In the genomic region with DNA sequence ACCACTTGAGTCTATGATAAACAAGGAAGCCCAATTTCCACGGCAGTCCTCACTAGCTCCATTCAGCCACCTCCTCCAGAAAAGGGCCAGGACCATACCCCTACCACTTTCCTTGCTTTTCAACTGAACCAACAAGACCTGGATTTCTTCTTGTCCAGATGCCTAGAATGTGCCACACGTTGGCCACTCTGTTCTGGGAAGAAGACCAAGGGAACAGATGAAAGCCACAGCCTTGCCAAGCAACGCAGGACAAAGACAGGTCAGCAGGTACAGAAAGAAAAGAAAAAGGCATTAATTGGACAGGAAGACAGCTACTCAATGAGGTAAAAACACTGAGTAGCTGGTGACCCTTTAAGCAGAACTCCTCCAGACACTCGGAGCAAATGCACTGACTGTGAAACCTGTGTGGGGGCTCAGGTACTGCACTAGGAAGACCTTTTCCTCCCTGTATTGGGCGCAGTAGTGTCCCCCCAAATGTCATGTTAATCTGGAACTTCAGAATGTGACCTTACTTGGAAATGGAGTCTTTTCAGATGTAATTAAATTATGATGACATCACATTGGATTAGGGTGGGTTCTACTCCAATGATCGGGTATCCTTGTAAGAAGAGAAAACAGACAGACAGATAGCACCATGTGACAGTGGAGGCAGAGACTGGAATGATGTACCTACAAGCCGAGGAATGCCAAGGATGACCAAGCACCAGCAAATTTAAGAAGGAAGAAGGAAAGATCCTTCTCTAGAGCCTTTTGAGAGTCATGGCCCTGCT, we compare ENCODE assay signal across 23 cellular contexts. TPM values are rescaled to one million over a fixed set of nuclear protein-coding genes. Genes with fewer than 3 reads are reported as not detected.
A peak's percentile ranks its signal among the peaks of the same experiment; 100 is the strongest.
DNase-seq lines count a peak whose midpoint lies in the region; ATAC-seq, FAIRE-seq and TF ChIP-seq lines count a peak whose summit lies in the region.
"Had no signal": no experiment of that assay in that cellular context is flagged by ENCODE, and none has a peak within 500 bp of the region (broad histone marks: within the 10 kb centered on the region; RNA-seq: fewer than 3 reads in every experiment).

No MANE protein-coding gene starts in this region.

- peaks cover 7% of the 10 kb centered on the region for H3K4me1 Mint-ChIP-seq in activated CD4-positive, alpha-beta memory T cell treated with anti-CD3 and anti-CD28 coated beads, Interleukin-2, amount 10 ng/mL, durations not matched to agents 7 days and 5 days

- H2BK120ac ChIP-seq in H1 (replicated peaks; ENCODE audit: low read depth, low read length): no peak overlapping the region

- H2BK5ac ChIP-seq in H1 (ENCODE audit: low read depth, low read length): no peak overlapping the region

- no peak overlapping the region for H3K4ac ChIP-seq in H1 (replicated peaks; ENCODE audit: insufficient read length, low read depth, low read length)

- no peak overlapping the region for H3K27ac ChIP-seq in BLaER1
- H3K27ac ChIP-seq in HEK293 (ENCODE audit: extremely low read depth, low read depth, low read length): no peak overlapping the region
- no peak overlapping the region for H3K27ac ChIP-seq in H1 (ENCODE audit: low read depth, low read length)
- H3K27ac ChIP-seq: cardiac muscle cell, parathyroid adenoma, SK-N-MC had no signal

- H3K27me3 ChIP-seq in BLaER1 (peaks cover 57% of the 10 kb centered on the region), H1 (replicated peaks in 1 of 4; ENCODE audit: control insufficient read depth in 3 of 4, extremely low read depth in 1 of 4, insufficient read depth in 3 of 4, low read length in 3 of 4) (no peaks in the 10 kb centered on the region)
- H3K27me3 ChIP-seq: cardiac muscle cell had no signal

- no peak overlapping the region for H4K5ac ChIP-seq in H1 (ENCODE audit: insufficient read length, low read depth, low read length)

- H3K9me3 Mint-ChIP-seq in activated CD4-positive, alpha-beta memory T cell treated with anti-CD3 and anti-CD28 coated beads, Interleukin-2, amount 10 ng/mL, durations not matched to agents 7 days and 5 days: no peaks in the 10 kb centered on the region
- H3K9me3 Mint-ChIP-seq: activated T-helper 2 cell treated with anti-CD3 and anti-CD28 coated beads, Interferon-gamma antibody, Interleukin-2, Interleukin-4, amounts not matched to agents 10 μg/mL and 5 μg/mL and 100 μg/mL, durations not matched to agents 14 hours and 24 hours and 36 hours had no signal

- TF ChIP-seq EP300 in H1 (IDR thresholded peaks at IDR 0.05; ENCODE audit: borderline replicate concordance in 1 of 2, low read depth in 2 of 2, low read length in 2 of 2): no peak

- peaks cover 23% of the 10 kb centered on the region for H3K79me1 ChIP-seq in H1 (ENCODE audit: low read depth, low read length)

- H3K4me3 ChIP-seq in BLaER1 (no peak overlapping the region), HEK293 (ENCODE audit: low read depth, low read length) (no peak overlapping the region), H1 (ENCODE audit: extremely low read depth in 1 of 4, insufficient read depth in 2 of 4, low read depth in 3 of 4, low read length in 4 of 4) (peak overlapping the region in 3 of 4 experiments; percentile 87 to 93 (median 93); a peak in 6 of 8 replicates)

- H3K9ac ChIP-seq in BLaER1: no peak overlapping the region
- no peak overlapping the region; a peak in 1 of 7 replicates for H3K9ac ChIP-seq in H1 (replicated peaks in 1 of 4; ENCODE audit: extremely low read depth in 1 of 4, low read depth in 3 of 4, low read length in 3 of 4)
- H3K9ac ChIP-seq: parathyroid adenoma had no signal

- WGBS in H1 (ENCODE audit: extremely low coverage in 1 of 2, insufficient coverage in 1 of 2, insufficient read length in 1 of 2, insufficient replicate concordance in 2 of 2, low coverage in 1 of 2, low lambda C conversion rate in 2 of 2, missing lambda C conversion rate in 1 of 2), 2 experiments: 89% methylated on average over 7 of the region's 7 CpGs; no CpG with 5 or more reads in 1 of the 2 experiments

- H3K4me2 ChIP-seq in BLaER1 (peak overlapping the region; percentile 85; the same call in 1 of the 2 replicates), H1 (ENCODE audit: insufficient read depth in 1 of 2, low read depth in 2 of 2, low read length in 2 of 2) (peak overlapping the region; percentile 90 to 96)

- H3K36me3 Mint-ChIP-seq in activated CD4-positive, alpha-beta memory T cell treated with anti-CD3 and anti-CD28 coated beads, Interleukin-2, amount 10 ng/mL, durations not matched to agents 7 days and 5 days (ENCODE audit: low read depth): no peaks in the 10 kb centered on the region

- H3K56ac ChIP-seq in H1 (replicated peaks; ENCODE audit: insufficient read length, low read depth, low read length): no peak overlapping the region

- H3K4me3 Mint-ChIP-seq in activated CD4-positive, alpha-beta memory T cell treated with anti-CD3 and anti-CD28 coated beads, Interleukin-2, amount 10 ng/mL, durations not matched to agents 7 days and 5 days: no peak overlapping the region

- H2AK5ac ChIP-seq in H1 (ENCODE audit: low read depth, low read length): no peak overlapping the region

- H3K23me2 ChIP-seq in H1 (ENCODE audit: low read depth, low read length): peaks cover 5% of the 10 kb centered on the region; the same call in 1 of the 2 replicates

- no peaks in the 10 kb centered on the region for H3K9me3 ChIP-seq in BLaER1
- no peaks in the 10 kb centered on the region for H3K9me3 ChIP-seq in HEK293 (ENCODE audit: control insufficient read depth, insufficient read depth, low read depth, low read length)
- no peaks in the 10 kb centered on the region for H3K9me3 ChIP-seq in H1 (ENCODE audit: insufficient read depth in 2 of 2, low read depth in 1 of 2, low read length in 1 of 2)
- H3K9me3 ChIP-seq: heart left ventricle had no signal

- no peak for TF ChIP-seq CTCF in HEK293 (tag by site-specific recombination; IDR thresholded peaks at IDR 0.05)
- TF ChIP-seq CTCF in H1 (IDR thresholded peaks at IDR 0.05; ENCODE audit: control extremely low read depth in 1 of 3, insufficient read depth in 1 of 3, low read depth in 1 of 3, low read length in 3 of 3): no peak

- peak overlapping the region; percentile 25; the same call in 1 of the 2 replicates for H2BK20ac ChIP-seq in H1 (ENCODE audit: low read length)

- no peak overlapping the region for H3K23ac ChIP-seq in H1 (ENCODE audit: insufficient read length)

- H2BK15ac ChIP-seq in H1 (ENCODE audit: low read length): no peak overlapping the region; the same call in 1 of the 2 replicates

- H2AFZ ChIP-seq in H1 (ENCODE audit: low read length): no peak overlapping the region
- H2AFZ ChIP-seq: parathyroid adenoma had no signal

- peaks cover 7% of the 10 kb centered on the region; the same call in 1 of the 2 replicates for H3K36me3 ChIP-seq in BLaER1
- H3K36me3 ChIP-seq in HEK293 (ENCODE audit: control insufficient read depth in 2 of 2, insufficient read depth in 1 of 2, low read length in 2 of 2): no peaks in the 10 kb centered on the region
- peaks cover 4 to 32% (median 9%) of the 10 kb centered on the region in 4 experiments; a peak in 7 of 8 replicates for H3K36me3 ChIP-seq in H1 (ENCODE audit: control insufficient read depth in 2 of 4, insufficient read depth in 4 of 4, low read length in 3 of 4)
- H3K36me3 ChIP-seq: cardiac muscle cell had no signal

- peaks cover 22% of the 10 kb centered on the region; the same call in 1 of the 2 replicates for H3K4me1 ChIP-seq in BLaER1
- H3K4me1 ChIP-seq in HEK293 (ENCODE audit: control insufficient read depth, insufficient read depth, low read length): no peaks in the 10 kb centered on the region; the same call in 1 of the 2 replicates
- peaks cover 4 to 7% (median 5%) of the 10 kb centered on the region in 4 experiments; a peak in 5 of 7 replicates for H3K4me1 ChIP-seq in H1 (replicated peaks in 1 of 4; ENCODE audit: control insufficient read depth in 3 of 4, insufficient read depth in 4 of 4, low read length in 3 of 4)
- H3K4me1 ChIP-seq: parathyroid adenoma had no signal

- no peak overlapping the region for H4K8ac ChIP-seq in H1 (ENCODE audit: extremely low read depth, insufficient read depth, low read length)

- H3K27me3 Mint-ChIP-seq in activated CD4-positive, alpha-beta memory T cell treated with anti-CD3 and anti-CD28 coated beads, Interleukin-2, amount 10 ng/mL, durations not matched to agents 7 days and 5 days: peaks cover 57% of the 10 kb centered on the region

- H3K14ac ChIP-seq in H1 (ENCODE audit: insufficient read length): no peak overlapping the region

- FAIRE-seq in H1 (lab: Jason Lieb, UNC): no peak
- FAIRE-seq: GM19239, kidney had no signal

- DNase-seq in H1 (ENCODE audit: low read depth in 1 of 2, low spot score in 2 of 2) (no peak), midbrain (lab: John Stamatoyannopoulos, UW) (peak; percentile 14)
- DNase-seq in activated CD4-positive, alpha-beta memory T cell treated with anti-CD3 and anti-CD28 coated beads, Interleukin-2, amount 10 ng/mL, durations not matched to agents 7 days and 5 days: no peak
- no peak for DNase-seq in activated T-cell treated with anti-CD3 and anti-CD28 coated beads, Interleukin-2, amount 50 U/mL, for 1 hour
- DNase-seq: effector CD4-positive, alpha-beta T cell; EL; HCEC 1CT; heart left ventricle; KG1; kidney; NCI-H1105 treated with DMSO at 0.1 percent for 48 hours; NCI-H2171; T-helper 9 cell had no signal

- TF ChIP-seq POLR2A in H1 (IDR thresholded peaks at IDR 0.05; ENCODE audit: control extremely low read depth in 1 of 2, low read depth in 2 of 2, low read length in 2 of 2): no peak

- peaks cover 21 to 67% of the 10 kb centered on the region in 2 experiments for H3K79me2 ChIP-seq in H1 (ENCODE audit: control insufficient read depth in 1 of 2, insufficient read depth in 2 of 2, low read length in 2 of 2)
- H3K79me2 ChIP-seq: parathyroid adenoma had no signal

- no peak for TF ChIP-seq RAD21 in H1 (IDR thresholded peaks at IDR 0.05 in 1 of 2, conservative IDR thresholded peaks at IDR 0.05 in 1 of 2; ENCODE audit: low read depth in 2 of 2, low read length in 2 of 2)

- H3K18ac ChIP-seq in H1 (ENCODE audit: extremely low read depth, low read length): no peak overlapping the region

- ATAC-seq in HG03196 (IDR thresholded peaks at IDR 0.05; ENCODE audit: unreplicated experiment) (no peak), GM18868 (IDR thresholded peaks at IDR 0.05; ENCODE audit: unreplicated experiment) (no peak)
- ATAC-seq: activated CD4-positive, CD25-positive, alpha-beta regulatory T cell treated with anti-CD3 and anti-CD28 coated beads, Interleukin-2, amount 50 U/mL, for 24 hours had no signal

- H3K27ac Mint-ChIP-seq in activated CD4-positive, alpha-beta memory T cell treated with anti-CD3 and anti-CD28 coated beads, Interleukin-2, amount 10 ng/mL, durations not matched to agents 7 days and 5 days: no peak overlapping the region
- H3K27ac Mint-ChIP-seq: activated T-helper 2 cell treated with anti-CD3 and anti-CD28 coated beads, Interferon-gamma antibody, Interleukin-2, Interleukin-4, amounts not matched to agents 10 μg/mL and 5 μg/mL and 100 μg/mL, durations not matched to agents 14 hours and 24 hours and 36 hours had no signal

- POLR2A ChIA-PET in HEK293 (lab: Yijun Ruan, JAX) (interaction anchor here (0.6 kb wide), 1 partner anchor 198 kb away, joined by 3 read pairs; no protein-coding TSS in a partner anchor), H1 (lab: Charles Lee; ENCODE audit: partially characterized antibody) (interaction anchor here (0.5 to 3.4 kb wide), 10 partner anchors 9 to 113 kb away, joined by 3 to 25 read pairs (median 4); no protein-coding TSS in a partner anchor)
- POLR2A ChIA-PET in activated CD4-positive, alpha-beta memory T cell treated with anti-CD3 and anti-CD28 coated beads, Interleukin-2, amount 10 ng/mL, durations not matched to agents 7 days and 5 days (lab: Charles Lee): no interaction called here

- peak overlapping the region; percentile 30; the same call in 1 of the 2 replicates for H2BK12ac ChIP-seq in H1 (ENCODE audit: low read depth, low read length)

- CTCF ChIA-PET in HEK293 (lab: Yijun Ruan, JAX): interaction anchor here (0.9 to 1.0 kb wide), 2 partner anchors 9 to 35 kb away, joined by 4 to 6 read pairs; no protein-coding TSS in a partner anchor
- CTCF ChIA-PET in H1 (lab: Charles Lee; ENCODE audit: partially characterized antibody): interaction anchor here (1.0 to 2.2 kb wide), 4 partner anchors 18 to 64 kb away, joined by 3 to 7 read pairs (median 4); no protein-coding TSS in a partner anchor
- CTCF ChIA-PET in activated CD4-positive, alpha-beta memory T cell treated with anti-CD3 and anti-CD28 coated beads, Interleukin-2, amount 10 ng/mL, durations not matched to agents 7 days and 5 days (lab: Charles Lee): no interaction called here

- H4K91ac ChIP-seq in H1 (replicated peaks; ENCODE audit: insufficient read length, low read length): no peak overlapping the region

- H4K20me1 ChIP-seq in BLaER1 (peaks cover 34% of the 10 kb centered on the region), H1 (replicated peaks in 1 of 2; ENCODE audit: control insufficient read depth in 1 of 2, insufficient read depth in 2 of 2, low read length in 2 of 2) (peaks cover 15 to 31% of the 10 kb centered on the region in 2 experiments)

RNA-seq across cellular contexts. Expression of a gene that starts 2.0 kb away (rescaled TPM):
- 34.6 and 36.2 TPM in 2 replicates for total RNA-seq in H1 (2021; fragmentation: NEBNext Ultra II Directional; extraction: Animal tissue kit (Norgen Biotek cat#: 25700))
- 44.7 and 54.7 TPM in 2 replicates for polyA plus RNA-seq in H1 (2011; rRNA removed)
- polyA plus RNA-seq in H1 (2011; cell fraction: cytosol; rRNA removed): 28.0 TPM
- 37.7 TPM for polyA plus RNA-seq in H1 (2011; cell fraction: nucleus; rRNA removed)
- polyA plus RNA-seq in H1 (2012, experiment 1 of 2): 20.9 to 32.3 TPM (median 28.8 TPM) in 4 replicates
- polyA plus RNA-seq in H1 (2012, experiment 2 of 2): 33.2 TPM
- polyA plus RNA-seq in H1 (2013, experiment 1 of 2): 25.1 TPM
- polyA plus RNA-seq in H1 (2013, experiment 2 of 2): 28.5 TPM
- 39.3 and 40.1 TPM in 2 replicates for polyA minus RNA-seq in H1 (2011; rRNA and poly(A)+ RNA removed)
- polyA minus RNA-seq in H1 (2011; cell fraction: cytosol; rRNA and poly(A)+ RNA removed): 23.5 TPM
- polyA minus RNA-seq in H1 (2011; cell fraction: nucleus; rRNA and poly(A)+ RNA removed): 35.4 TPM
- total RNA-seq in activated CD4-positive, alpha-beta memory T cell treated with anti-CD3 and anti-CD28 coated beads, Interleukin-2, amount 10 ng/mL, durations not matched to agents 7 days and 5 days: not detected
- total RNA-seq: activated T-helper 2 cell treated with anti-CD3 and anti-CD28 coated beads, Interferon-gamma antibody, Interleukin-2, Interleukin-4, amounts not matched to agents 10 μg/mL and 5 μg/mL and 100 μg/mL, durations not matched to agents 14 hours and 24 hours and 36 hours had no signal

Comparison
In these comparisons a context has a peak if more than half of its experiments do, and no peak if none do; other contexts are left out.
1. H3K4me3 ChIP-seq: peak in H1 (3 of 4); none in BLaER1 (single experiment) and HEK293 (single experiment).
2. RNA of a gene that starts 2.0 kb away (total RNA-seq): 34.6 to 36.2 TPM in H1; not detected in activated CD4-positive, alpha-beta memory T cell treated with anti-CD3 and anti-CD28 coated beads, Interleukin-2, amount 10 ng/mL, durations not matched to agents 7 days and 5 days; every median in the first group is over 10 times any median in the second.